8 cellular contexts compared by ENCODE assay signal in the genomic region with DNA sequence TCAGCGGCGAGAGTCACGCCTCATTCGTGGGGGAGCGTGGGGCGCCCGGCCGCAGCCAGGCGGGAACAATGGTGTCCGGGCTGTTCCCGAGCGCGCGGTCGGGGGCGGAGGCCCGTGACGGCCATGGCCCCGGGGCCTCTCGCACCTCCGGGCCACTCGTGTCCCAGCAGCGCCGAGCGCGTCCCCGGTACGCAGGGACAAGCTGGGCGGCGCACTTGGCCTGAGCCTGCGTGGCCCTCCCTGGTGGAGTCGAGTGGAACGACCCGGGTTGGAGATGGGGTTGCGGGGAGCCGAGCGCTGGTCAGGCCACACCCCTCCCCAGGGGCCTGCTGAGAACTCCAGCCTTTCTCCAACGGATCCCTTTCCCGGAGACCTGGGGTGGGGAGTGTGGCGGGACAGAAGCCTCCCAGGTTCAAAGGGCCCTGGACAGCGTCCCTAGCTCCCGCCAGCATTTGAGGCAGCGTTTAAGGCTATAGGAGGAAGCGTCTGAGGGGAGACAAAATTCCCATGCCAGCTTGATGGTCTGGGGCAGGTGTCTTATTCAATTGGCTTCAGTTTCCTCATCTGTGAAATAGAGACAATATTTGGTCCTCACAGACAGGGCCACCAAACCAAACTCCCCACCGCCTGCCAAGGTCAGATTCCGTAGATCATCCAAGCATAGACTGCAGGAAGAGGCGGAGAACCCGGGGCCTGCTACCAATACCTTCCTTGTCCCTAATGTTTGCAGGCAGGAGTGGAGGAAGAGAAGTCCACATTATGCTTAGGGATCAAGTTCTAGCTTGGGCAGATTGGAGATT.
DNase-seq lines count a peak whose midpoint lies in the region; ATAC-seq and TF ChIP-seq lines count a peak whose summit lies in the region.

No MANE protein-coding gene starts in this region.

- H3K4me3 ChIP-seq in cardiac fibroblast (replicated peaks in 1 of 2; ENCODE audit: low read depth in 2 of 2, low read length in 2 of 2) = peak overlapping the region; percentile 83 to 97

- ATAC-seq in GM21390 (IDR thresholded peaks at IDR 0.05; ENCODE audit: unreplicated experiment) = peak; percentile 22

- DNase-seq in ELR (ENCODE audit: low read depth) (peak; percentile 76), HPDE6-E6E7 (ENCODE audit: extremely low spot score) (peak; percentile 21), SW480 (ENCODE audit: low spot score) (peak; percentile 46), cardiac fibroblast (ENCODE audit: low read depth in 2 of 2) (peak; percentile 59 to 62), kidney glomerular epithelial cell (lab: John Stamatoyannopoulos, UW) (peak; percentile 63), putamen (ENCODE audit: low spot score) (no peak)
- DNase-seq in stimulated activated CD4-positive, alpha-beta T cell treated with anti-CD3 and anti-CD28 coated beads, Interleukin-2, amount 100 ng/mL, for 4 hours (ENCODE audit: low read depth) = peak; percentile 16

- peak; percentile 15 for TF ChIP-seq CTCF in cardiac fibroblast (IDR thresholded peaks at IDR 0.05; ENCODE audit: low read depth, low read length)
